Comparison of ENCODE assay signal across 1 cellular context in the genomic region with DNA sequence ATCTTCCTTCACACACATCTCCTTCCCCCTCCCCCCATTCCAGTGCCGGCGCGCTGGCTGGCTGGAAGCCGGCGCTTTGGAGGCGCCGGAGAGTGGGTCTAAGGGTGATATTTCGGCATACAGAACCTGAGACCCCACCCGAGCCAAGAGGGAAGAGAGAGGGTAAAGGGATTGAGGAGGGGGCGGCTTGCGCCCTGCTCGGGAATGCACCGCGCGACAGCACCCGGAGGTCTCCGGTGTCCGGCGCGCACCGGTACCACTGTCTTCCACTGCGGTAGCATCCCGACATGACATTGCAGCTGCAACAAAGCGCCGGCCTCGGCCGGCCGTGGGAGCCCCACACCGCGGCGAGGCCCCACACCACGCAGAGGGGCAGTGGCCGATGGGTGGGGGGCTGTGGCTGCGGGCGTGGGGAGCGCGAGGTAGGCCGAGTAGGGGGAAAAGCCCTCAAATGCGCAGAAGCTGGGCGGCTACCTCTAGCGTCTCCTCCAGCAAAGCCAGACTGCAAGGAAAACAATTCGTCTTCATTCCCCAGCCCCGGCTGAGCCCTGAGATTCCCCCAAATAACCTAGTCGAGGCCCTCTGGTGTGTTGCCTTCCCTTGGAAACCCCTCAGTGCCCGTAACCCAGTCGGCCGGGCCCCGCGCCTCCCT.
TF ChIP-seq lines count a peak whose summit lies in the region.

No MANE protein-coding gene starts in this region.

TF ChIP-seq in K562, 482 proteins besides CTCF, POLR2A, EP300 and RAD21 (continued from another document):
- TF ChIP-seq ZBTB12 (CRISPR knock-in tag; IDR thresholded peaks at IDR 0.05), result no peak
